13 cellular contexts compared by ENCODE assay signal in the genomic region with DNA sequence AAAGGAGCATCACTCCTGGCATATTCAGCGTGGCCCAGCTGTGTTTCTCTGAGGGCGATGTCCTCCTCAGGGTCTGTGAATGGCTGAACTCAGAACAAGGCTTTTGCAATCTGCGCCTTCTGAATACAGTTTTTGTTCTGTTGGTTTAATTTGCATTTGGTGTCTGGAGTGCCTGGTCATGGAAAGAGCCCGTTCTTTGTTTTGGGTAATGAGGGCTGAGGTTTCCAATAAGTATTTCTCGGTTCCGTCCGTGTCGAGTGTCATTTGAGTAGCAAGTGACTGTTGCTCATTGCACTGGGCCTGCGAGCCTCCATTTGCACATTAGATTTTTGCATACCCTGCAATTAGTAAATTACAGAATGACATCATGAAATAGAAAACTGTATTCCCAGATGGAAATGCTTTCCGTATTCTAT. TPM values are rescaled to one million over a fixed set of nuclear protein-coding genes. Genes with fewer than 3 reads are reported as not detected.
A peak's percentile ranks its signal among the peaks of the same experiment; 100 is the strongest.
DNase-seq lines count a peak whose midpoint lies in the region; ATAC-seq, FAIRE-seq and TF ChIP-seq lines count a peak whose summit lies in the region.
"Had no signal": no experiment of that assay in that cellular context is flagged by ENCODE, and none has a peak within 500 bp of the region (broad histone marks: within the 10 kb centered on the region; RNA-seq: fewer than 3 reads in every experiment).

No MANE protein-coding gene starts in this region.

- H3K27ac Mint-ChIP-seq in activated B cell treated with CpG ODN at 0.5 μM for 24 hours, result no peak overlapping the region
- H3K27ac Mint-ChIP-seq in neural progenitor cell, result no peak overlapping the region
- H3K27ac Mint-ChIP-seq in activated CD4-positive, alpha-beta T cell treated with anti-CD3 and anti-CD28 coated beads, Interleukin-2, amount 10 ng/mL, durations not matched to agents 24 days and 14 days, result no peak overlapping the region

- H4K20me1 ChIP-seq in neural progenitor cell (ENCODE audit: low read depth), result peaks cover 87% of the 10 kb centered on the region

- H3K27me3 Mint-ChIP-seq in activated B cell treated with CpG ODN at 0.5 μM for 24 hours (no peaks in the 10 kb centered on the region), neural progenitor cell (ENCODE audit: insufficient read depth, low read depth) (no peaks in the 10 kb centered on the region)
- H3K27me3 Mint-ChIP-seq in activated CD4-positive, alpha-beta T cell treated with anti-CD3 and anti-CD28 coated beads, Interleukin-2, amount 10 ng/mL, durations not matched to agents 24 days and 14 days, result peaks cover 30% of the 10 kb centered on the region

- no peak overlapping the region for H2AFZ ChIP-seq in neural progenitor cell (replicated peaks)

- H3K9me3 Mint-ChIP-seq in activated B cell treated with CpG ODN at 0.5 μM for 24 hours (no peaks in the 10 kb centered on the region), neural progenitor cell (peaks cover 2% of the 10 kb centered on the region)
- H3K9me3 Mint-ChIP-seq in activated CD4-positive, alpha-beta T cell treated with anti-CD3 and anti-CD28 coated beads, Interleukin-2, amount 10 ng/mL, durations not matched to agents 24 days and 14 days, result no peaks in the 10 kb centered on the region

- intact Hi-C loops in activated B cell treated with CpG ODN at 0.5 μM for 24 hours (cut with micrococcal nuclease) (no loop called here), ovary (cut with DNase I) (no loop called here)
- intact Hi-C loops in activated CD4-positive, alpha-beta T cell treated with anti-CD3 and anti-CD28 coated beads, Interleukin-2, amount 10 ng/mL, durations not matched to agents 24 days and 14 days (cut with micrococcal nuclease), result no loop called here

- H3K36me3 ChIP-seq in neural progenitor cell (no peaks in the 10 kb centered on the region), small intestine (ENCODE audit: control insufficient read depth in 2 of 2, insufficient read depth in 2 of 2, low read length in 2 of 2) (no peaks in the 10 kb centered on the region), ovary (no peaks in the 10 kb centered on the region)
- H3K36me3 ChIP-seq: BLaER1 treated with 17β-estradiol and CSF1 and Interleukin-3, amounts not matched to agents 10 nM and 100 nM; right atrium auricular region; transverse colon had no signal

- H3K79me2 ChIP-seq in neural progenitor cell (ENCODE audit: low read depth), result peaks cover 42% of the 10 kb centered on the region

- peaks cover 9% of the 10 kb centered on the region for H3F3A ChIP-seq in neural progenitor cell (ENCODE audit: low read depth)

- ATAC-seq in GM18907 (IDR thresholded peaks at IDR 0.05; ENCODE audit: unreplicated experiment) (peak; percentile 63), HG02885 (IDR thresholded peaks at IDR 0.05; ENCODE audit: poor library complexity, unreplicated experiment) (peak; percentile 81), activated B cell treated with CpG ODN at 0.5 μM for 24 hours (ENCODE audit: low read depth) (peak; percentile 61)

- CTCF ChIA-PET in activated B cell treated with CpG ODN at 0.5 μM for 24 hours (lab: Charles Lee), result interaction anchor here (1.0 kb wide), 1 partner anchor 219 kb away, joined by 3 read pairs; no protein-coding TSS in a partner anchor

- DNase-seq in activated B cell treated with CpG ODN at 0.5 μM for 24 hours (no peak), neural progenitor cell (ENCODE audit: low spot score) (peak; percentile 19), small intestine (no peak), HUDEP-2 (lab: John Stamatoyannopoulos, UW; ENCODE audit: unreplicated experiment in 76 of 76) (no peak), ovary (no peak)
- no peak for DNase-seq in activated CD4-positive, alpha-beta T cell treated with anti-CD3 and anti-CD28 coated beads, Interleukin-2, amount 10 ng/mL, durations not matched to agents 24 days and 14 days
- DNase-seq: activated T-cell treated with anti-CD3 and anti-CD28 coated beads for 4 hours, NCI-H2227 treated with DMSO at 0.1 percent for 48 hours, transverse colon had no signal

- POLR2A ChIA-PET in activated B cell treated with CpG ODN at 0.5 μM for 24 hours (lab: Charles Lee), result interaction anchor here (0.9 kb wide), 1 partner anchor 10 kb away, joined by 4 read pairs; no protein-coding TSS in a partner anchor

- H3K27me3 ChIP-seq in neural progenitor cell (no peaks in the 10 kb centered on the region), small intestine (ENCODE audit: control insufficient read depth in 2 of 2, insufficient read depth in 2 of 2, low read length in 2 of 2) (no peaks in the 10 kb centered on the region), ovary (no peaks in the 10 kb centered on the region)
- H3K27me3 ChIP-seq: BLaER1 treated with 17β-estradiol and CSF1 and Interleukin-3, amounts not matched to agents 10 nM and 100 nM; right atrium auricular region; transverse colon had no signal

- no peak overlapping the region for H3K4me3 Mint-ChIP-seq in activated B cell treated with CpG ODN at 0.5 μM for 24 hours
- no peak overlapping the region for H3K4me3 Mint-ChIP-seq in neural progenitor cell
- no peak overlapping the region for H3K4me3 Mint-ChIP-seq in activated CD4-positive, alpha-beta T cell treated with anti-CD3 and anti-CD28 coated beads, Interleukin-2, amount 10 ng/mL, durations not matched to agents 24 days and 14 days

- TF ChIP-seq CTCF in activated B cell treated with CpG ODN at 0.5 μM for 24 hours (IDR thresholded peaks at IDR 0.05) (no peak), neural progenitor cell (IDR thresholded peaks at IDR 0.05) (no peak), ovary (IDR thresholded peaks at IDR 0.05) (no peak)

- TF ChIP-seq POLR2A in ovary (IDR thresholded peaks at IDR 0.05), result no peak

- H3K4me2 ChIP-seq in neural progenitor cell, result peak overlapping the region; percentile 43

- no peak overlapping the region for H3K9ac ChIP-seq in neural progenitor cell
- H3K9ac ChIP-seq: BLaER1 treated with 17β-estradiol and CSF1 and Interleukin-3, amounts not matched to agents 10 nM and 100 nM had no signal

- H3K27ac ChIP-seq in neural progenitor cell (no peak overlapping the region), small intestine (ENCODE audit: low read depth in 1 of 2, low read length in 1 of 2) (no peak overlapping the region), ovary (no peak overlapping the region)
- H3K27ac ChIP-seq: BLaER1 treated with 17β-estradiol and CSF1 and Interleukin-3, amounts not matched to agents 10 nM and 100 nM had no signal

- TF ChIP-seq EP300 in ovary (IDR thresholded peaks at IDR 0.05), result no peak

- H3K4me1 Mint-ChIP-seq in activated B cell treated with CpG ODN at 0.5 μM for 24 hours (peaks cover 33% of the 10 kb centered on the region), neural progenitor cell (peaks cover 14% of the 10 kb centered on the region)
- H3K4me1 Mint-ChIP-seq in activated CD4-positive, alpha-beta T cell treated with anti-CD3 and anti-CD28 coated beads, Interleukin-2, amount 10 ng/mL, durations not matched to agents 24 days and 14 days, result no peaks in the 10 kb centered on the region

- no peak overlapping the region for H3K4me3 ChIP-seq in neural progenitor cell
- H3K4me3 ChIP-seq in small intestine (ENCODE audit: low read depth in 1 of 2, low read length in 2 of 2), result no peak overlapping the region
- no peak overlapping the region for H3K4me3 ChIP-seq in ovary
- H3K4me3 ChIP-seq: BLaER1 treated with 17β-estradiol and CSF1 and Interleukin-3, amounts not matched to agents 10 nM and 100 nM; right atrium auricular region; transverse colon had no signal

- no peaks in the 10 kb centered on the region for H3K9me3 ChIP-seq in neural progenitor cell (ENCODE audit: low read depth)
- H3K9me3 ChIP-seq in small intestine (ENCODE audit: control insufficient read depth, low read depth), result no peaks in the 10 kb centered on the region
- H3K9me3 ChIP-seq in ovary, result no peaks in the 10 kb centered on the region
- H3K9me3 ChIP-seq: BLaER1 treated with 17β-estradiol and CSF1 and Interleukin-3, amounts not matched to agents 10 nM and 100 nM; right atrium auricular region; transverse colon had no signal

- H3K36me3 Mint-ChIP-seq in activated B cell treated with CpG ODN at 0.5 μM for 24 hours (ENCODE audit: low read depth) (no peaks in the 10 kb centered on the region), neural progenitor cell (peaks cover 6% of the 10 kb centered on the region)
- no peaks in the 10 kb centered on the region for H3K36me3 Mint-ChIP-seq in activated CD4-positive, alpha-beta T cell treated with anti-CD3 and anti-CD28 coated beads, Interleukin-2, amount 10 ng/mL, durations not matched to agents 24 days and 14 days (ENCODE audit: low read depth)

- WGBS in small intestine, 3 donors, result 88 to 97% (median 89%) methylated on average over 10 of the region's 10 CpGs
- WGBS in ovary, 3 donors, result 95 to 97% (median 97%) methylated on average over 10 of the region's 10 CpGs

- no peak for FAIRE-seq in small intestine (lab: Jason Lieb, UNC)

- H3K4me1 ChIP-seq in neural progenitor cell, result peaks cover 36% of the 10 kb centered on the region
- peaks cover 6 to 10% of the 10 kb centered on the region in 2 donors for H3K4me1 ChIP-seq in small intestine (ENCODE audit: control insufficient read depth in 2 of 2, insufficient read depth in 1 of 2, low read depth in 1 of 2, low read length in 1 of 2)
- H3K4me1 ChIP-seq in ovary (ENCODE audit: insufficient read depth), result peaks cover 24% of the 10 kb centered on the region

RNA-seq across cellular contexts. Expression of a gene that starts 57.3 kb away (rescaled TPM):
- 24.9 and 32.6 TPM in 2 replicates for total RNA-seq in activated B cell treated with CpG ODN at 0.5 μM for 24 hours
- 51.5 and 55.5 TPM in 2 replicates for total RNA-seq in neural progenitor cell (ENCODE audit: low replicate concordance)
- polyA plus RNA-seq in small intestine, result 10 to 100 TPM; 36.5 to 97.5 (median 94.8) TPM
- total RNA-seq in activated CD4-positive, alpha-beta T cell treated with anti-CD3 and anti-CD28 coated beads, Interleukin-2, amount 10 ng/mL, durations not matched to agents 24 days and 14 days, result 3.5 and 4.2 TPM in 2 replicates
- total RNA-seq in ovary, result 10 to 100 TPM; 11.1 to 75.2 (median 20.6) TPM
- polyA plus RNA-seq in ovary, result 10 to 100 TPM; 11.0 to 11.5 TPM
